In genomic region chr15:78060232-78060631, GRCh38 we compare ENCODE assay signal across 2 cellular contexts.
TF ChIP-seq lines count a peak whose summit lies in the region.

No MANE protein-coding gene starts in this region.

TF ChIP-seq in liver, 16 proteins besides CTCF, POLR2A, EP300 and RAD21:
- no peak for TF ChIP-seq HNF4A (conservative IDR thresholded peaks at IDR 0.05)
- no peak for TF ChIP-seq EGR1 (IDR thresholded peaks at IDR 0.05; ENCODE audit: low read depth in 2 of 2)

TF ChIP-seq in HepG2, 621 proteins besides CTCF, POLR2A, EP300 and RAD21:
- TF ChIP-seq HOXA9 (CRISPR knock-in tag; IDR thresholded peaks at IDR 0.05; ENCODE audit: borderline replicate concordance) (no peak), SP4 (CRISPR knock-in tag; IDR thresholded peaks at IDR 0.05) (no peak), ZNF644 (CRISPR knock-in tag; IDR thresholded peaks at IDR 0.05; ENCODE audit: low read depth) (no peak), TBP (CRISPR knock-in tag; IDR thresholded peaks at IDR 0.05) (no peak), THAP9 (CRISPR knock-in tag; IDR thresholded peaks at IDR 0.05; ENCODE audit: borderline replicate concordance) (no peak), ZNF430 (CRISPR knock-in tag; IDR thresholded peaks at IDR 0.05) (no peak), PHB2 (IDR thresholded peaks at IDR 0.05; ENCODE audit: partially characterized antibody) (no peak), MBNL3 (CRISPR knock-in tag; conservative IDR thresholded peaks at IDR 0.05) (no peak), NR2C2 (CRISPR knock-in tag; IDR thresholded peaks at IDR 0.05; ENCODE audit: borderline replicate concordance) (no peak), ZNF276 (CRISPR knock-in tag; IDR thresholded peaks at IDR 0.05; ENCODE audit: low read depth) (no peak), SNRNP70 (IDR thresholded peaks at IDR 0.05; ENCODE audit: low read depth, low read length) (no peak), FOXJ3 (CRISPR knock-in tag; IDR thresholded peaks at IDR 0.05; ENCODE audit: borderline replicate concordance) (no peak), HNF1A (IDR thresholded peaks at IDR 0.05; ENCODE audit: low read depth) (no peak), HNF1A (CRISPR knock-in tag; IDR thresholded peaks at IDR 0.05; ENCODE audit: borderline replicate concordance) (no peak), HMG20B (CRISPR knock-in tag; conservative IDR thresholded peaks at IDR 0.05) (no peak), THYN1 (CRISPR knock-in tag; IDR thresholded peaks at IDR 0.05; ENCODE audit: borderline replicate concordance, low read depth) (no peak), ZNF782 (CRISPR knock-in tag; IDR thresholded peaks at IDR 0.05; ENCODE audit: borderline replicate concordance) (no peak), SIX1 (CRISPR knock-in tag; IDR thresholded peaks at IDR 0.05; ENCODE audit: borderline replicate concordance) (no peak)
- TF ChIP-seq, protein P1, sequence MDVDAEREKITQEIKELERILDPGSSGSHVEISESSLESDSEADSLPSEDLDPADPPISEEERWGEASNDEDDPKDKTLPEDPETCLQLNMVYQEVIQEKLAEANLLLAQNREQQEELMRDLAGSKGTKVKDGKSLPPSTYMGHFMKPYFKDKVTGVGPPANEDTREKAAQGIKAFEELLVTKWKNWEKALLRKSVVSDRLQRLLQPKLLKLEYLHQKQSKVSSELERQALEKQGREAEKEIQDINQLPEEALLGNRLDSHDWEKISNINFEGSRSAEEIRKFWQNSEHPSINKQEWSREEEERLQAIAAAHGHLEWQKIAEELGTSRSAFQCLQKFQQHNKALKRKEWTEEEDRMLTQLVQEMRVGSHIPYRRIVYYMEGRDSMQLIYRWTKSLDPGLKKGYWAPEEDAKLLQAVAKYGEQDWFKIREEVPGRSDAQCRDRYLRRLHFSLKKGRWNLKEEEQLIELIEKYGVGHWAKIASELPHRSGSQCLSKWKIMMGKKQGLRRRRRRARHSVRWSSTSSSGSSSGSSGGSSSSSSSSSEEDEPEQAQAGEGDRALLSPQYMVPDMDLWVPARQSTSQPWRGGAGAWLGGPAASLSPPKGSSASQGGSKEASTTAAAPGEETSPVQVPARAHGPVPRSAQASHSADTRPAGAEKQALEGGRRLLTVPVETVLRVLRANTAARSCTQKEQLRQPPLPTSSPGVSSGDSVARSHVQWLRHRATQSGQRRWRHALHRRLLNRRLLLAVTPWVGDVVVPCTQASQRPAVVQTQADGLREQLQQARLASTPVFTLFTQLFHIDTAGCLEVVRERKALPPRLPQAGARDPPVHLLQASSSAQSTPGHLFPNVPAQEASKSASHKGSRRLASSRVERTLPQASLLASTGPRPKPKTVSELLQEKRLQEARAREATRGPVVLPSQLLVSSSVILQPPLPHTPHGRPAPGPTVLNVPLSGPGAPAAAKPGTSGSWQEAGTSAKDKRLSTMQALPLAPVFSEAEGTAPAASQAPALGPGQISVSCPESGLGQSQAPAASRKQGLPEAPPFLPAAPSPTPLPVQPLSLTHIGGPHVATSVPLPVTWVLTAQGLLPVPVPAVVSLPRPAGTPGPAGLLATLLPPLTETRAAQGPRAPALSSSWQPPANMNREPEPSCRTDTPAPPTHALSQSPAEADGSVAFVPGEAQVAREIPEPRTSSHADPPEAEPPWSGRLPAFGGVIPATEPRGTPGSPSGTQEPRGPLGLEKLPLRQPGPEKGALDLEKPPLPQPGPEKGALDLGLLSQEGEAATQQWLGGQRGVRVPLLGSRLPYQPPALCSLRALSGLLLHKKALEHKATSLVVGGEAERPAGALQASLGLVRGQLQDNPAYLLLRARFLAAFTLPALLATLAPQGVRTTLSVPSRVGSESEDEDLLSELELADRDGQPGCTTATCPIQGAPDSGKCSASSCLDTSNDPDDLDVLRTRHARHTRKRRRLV (CRISPR knock-in tag; IDR thresholded peaks at IDR 0.05) = no peak
